In the genomic region with DNA sequence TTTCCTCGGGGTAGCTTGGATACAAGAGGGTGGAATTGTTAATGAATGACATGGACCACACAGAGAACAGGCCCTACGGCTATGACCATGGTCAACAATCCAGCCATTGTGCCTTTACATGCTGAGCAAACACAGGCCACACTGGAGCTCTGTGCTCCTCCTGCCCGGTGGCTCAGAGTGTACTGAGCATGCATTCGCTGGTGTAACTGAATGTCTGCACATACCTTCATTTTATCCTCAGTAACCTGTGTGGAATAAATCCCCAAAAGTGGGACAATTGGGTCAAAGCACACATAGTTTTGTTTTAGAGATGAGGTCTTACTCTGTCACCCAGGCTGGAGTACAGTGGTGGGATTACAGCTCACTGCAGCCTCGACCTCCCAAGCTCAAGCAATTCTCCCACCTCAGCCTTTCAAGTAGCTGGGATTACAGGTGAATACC, we compare ENCODE assay signal across 22 cellular contexts. TPM values are rescaled to one million over a fixed set of nuclear protein-coding genes. Genes with fewer than 3 reads are reported as not detected.
DNase-seq lines count a peak whose midpoint lies in the region; ATAC-seq and TF ChIP-seq lines count a peak whose summit lies in the region.
"Had no signal": no experiment of that assay in that cellular context is flagged by ENCODE, and none has a peak within 500 bp of the region (broad histone marks: within the 10 kb centered on the region; RNA-seq: fewer than 3 reads in every experiment).

No MANE protein-coding gene starts in this region.

- TF ChIP-seq CTCF in tibial nerve (IDR thresholded peaks at IDR 0.05), result no peak
- TF ChIP-seq CTCF in upper lobe of right lung (IDR thresholded peaks at IDR 0.05), result no peak
- no peak for TF ChIP-seq CTCF in glutamatergic neuron (IDR thresholded peaks at IDR 0.05; ENCODE audit: partially characterized antibody, unreplicated experiment)

- H3K4me3 Mint-ChIP-seq in glutamatergic neuron (ENCODE audit: unreplicated experiment), result no peak overlapping the region
- H3K4me3 Mint-ChIP-seq: CD14-positive monocyte; natural killer cell treated with Interleukin-12 subunit alpha and Interleukin-12 subunit beta and Interleukin-15 and Interleukin-18, amount 100 ng/mL, for 72 hours; T-helper 2 cell treated with Interferon-gamma antibody and Interleukin-4, amounts not matched to agents 5 μg/mL and 100 μg/mL, for 36 hours had no signal

- no peak for TF ChIP-seq POLR2A in tibial nerve (IDR thresholded peaks at IDR 0.05)

- WGBS in mesodermal cell (ENCODE audit: insufficient coverage in 2 of 2), 2 experiments, result 83 to 93% methylated on average over 3 to 5 of the region's 5 CpGs
- 56 to 57% methylated on average over 5 of the region's 5 CpGs for WGBS in tibial nerve, 2 donors

- DNase-seq in NCI-H69 (lab: John Stamatoyannopoulos, UW) (peak; percentile 12), caudate nucleus (lab: John Stamatoyannopoulos, UW) (peak in 48 of 61 donors; percentile 10 to 80 (median 44)), tibial nerve (ENCODE audit: low spot score in 2 of 2) (no peak), upper lobe of right lung (no peak), NCI-H1694 treated with DMSO at 0.1 percent for 48 hours (lab: John Stamatoyannopoulos, UW) (no peak), glutamatergic neuron (no peak)
- DNase-seq: activated CD4-positive, alpha-beta T cell treated with anti-CD3 and anti-CD28 coated beads for 1 hour; activated CD8-positive, alpha-beta memory T cell treated with anti-CD3 and anti-CD28 coated beads, Interleukin-2, amount 50 U/mL, for 48 hours; activated naive CD4-positive, alpha-beta T cell; effector CD4-positive, alpha-beta T cell; NCI-H2107; NCI-H82; right cardiac atrium; stimulated activated CD4-positive, alpha-beta T cell treated with anti-CD3 and anti-CD28 coated beads, Interleukin-2, amount 100 ng/mL, for 48 hours; testis had no signal

- H3K27ac Mint-ChIP-seq in glutamatergic neuron (ENCODE audit: unreplicated experiment), result no peak overlapping the region
- H3K27ac Mint-ChIP-seq: CD14-positive monocyte; natural killer cell treated with Interleukin-12 subunit alpha and Interleukin-12 subunit beta and Interleukin-15 and Interleukin-18, amount 100 ng/mL, for 72 hours; T-helper 2 cell treated with Interferon-gamma antibody and Interleukin-4, amounts not matched to agents 5 μg/mL and 100 μg/mL, for 36 hours had no signal

- ATAC-seq in upper lobe of right lung, result no peak
- ATAC-seq: natural killer cell treated with Interleukin-12 subunit alpha and Interleukin-12 subunit beta and Interleukin-15 and Interleukin-18, amount 100 ng/mL, for 72 hours; Right ventricle myocardium inferior had no signal

- H3K4me1 ChIP-seq in mesodermal cell (ENCODE audit: control insufficient read depth, insufficient read depth, low read length, poor library complexity, severe bottlenecking), result no peaks in the 10 kb centered on the region
- peaks cover 0 to 19% (median 3%) of the 10 kb centered on the region in 4 donors for H3K4me1 ChIP-seq in tibial nerve
- H3K4me1 ChIP-seq in upper lobe of right lung, result no peaks in the 10 kb centered on the region
- H3K4me1 ChIP-seq: HAP-1, testis had no signal

- H3K9me3 Mint-ChIP-seq in glutamatergic neuron (ENCODE audit: unreplicated experiment), result no peaks in the 10 kb centered on the region
- H3K9me3 Mint-ChIP-seq: natural killer cell treated with Interleukin-12 subunit alpha and Interleukin-12 subunit beta and Interleukin-15 and Interleukin-18, amount 100 ng/mL, for 72 hours; T-helper 2 cell treated with Interferon-gamma antibody and Interleukin-4, amounts not matched to agents 5 μg/mL and 100 μg/mL, for 36 hours had no signal

- H3K4me3 ChIP-seq in mesodermal cell (ENCODE audit: extremely low read depth, insufficient read depth, low read length, poor library complexity, severe bottlenecking) (no peak overlapping the region), tibial nerve (peak overlapping the region in 3 of 4 donors; percentile 24 to 27 (median 25)), upper lobe of right lung (no peak overlapping the region)
- H3K4me3 ChIP-seq: HAP-1, testis had no signal

- peak in 1 of 2 donors; percentile 14 for TF ChIP-seq EP300 in tibial nerve (IDR thresholded peaks at IDR 0.05)

- H3K9me3 ChIP-seq in mesodermal cell (ENCODE audit: control insufficient read depth, low read length), result no peaks in the 10 kb centered on the region
- no peaks in the 10 kb centered on the region for H3K9me3 ChIP-seq in tibial nerve
- H3K9me3 ChIP-seq in upper lobe of right lung, result no peaks in the 10 kb centered on the region
- H3K9me3 ChIP-seq: HAP-1, testis had no signal

- H3K36me3 Mint-ChIP-seq in glutamatergic neuron (ENCODE audit: unreplicated experiment), result no peaks in the 10 kb centered on the region
- H3K36me3 Mint-ChIP-seq: natural killer cell treated with Interleukin-12 subunit alpha and Interleukin-12 subunit beta and Interleukin-15 and Interleukin-18, amount 100 ng/mL, for 72 hours had no signal

- H3K36me3 ChIP-seq in mesodermal cell (ENCODE audit: control insufficient read depth, insufficient read depth, low read length), result peaks cover 42% of the 10 kb centered on the region
- peaks cover 0 to 37% (median 2%) of the 10 kb centered on the region in 3 donors for H3K36me3 ChIP-seq in tibial nerve
- H3K36me3 ChIP-seq in upper lobe of right lung, result peaks cover 7% of the 10 kb centered on the region
- H3K36me3 ChIP-seq: HAP-1 had no signal

- peaks cover 4% of the 10 kb centered on the region for H3K4me1 Mint-ChIP-seq in glutamatergic neuron (ENCODE audit: low read depth, unreplicated experiment)
- H3K4me1 Mint-ChIP-seq: CD14-positive monocyte had no signal

- H3K27me3 Mint-ChIP-seq in glutamatergic neuron (ENCODE audit: unreplicated experiment), result peaks cover under 1% of the 10 kb centered on the region

- H3K27ac ChIP-seq in caudate nucleus (ENCODE audit: low read depth, low read length) (peak overlapping the region; percentile 87), mesodermal cell (ENCODE audit: low read depth, low read length, severe bottlenecking) (peak overlapping the region; percentile 80), tibial nerve (peak overlapping the region; percentile 18 to 89 (median 56)), upper lobe of right lung (no peak overlapping the region)
- H3K27ac ChIP-seq: brain microvascular endothelial cell, testis had no signal

- intact Hi-C loops in upper lobe of right lung (cut with DNase I), result no loop called here

- H3K27me3 ChIP-seq in tibial nerve (no peaks in the 10 kb centered on the region), upper lobe of right lung (no peaks in the 10 kb centered on the region)
- H3K27me3 ChIP-seq: brain microvascular endothelial cell, testis had no signal

RNA-seq across cellular contexts. Expression of a gene that starts 32.8 kb away (rescaled TPM):
- 51.1 TPM for polyA plus RNA-seq in mesodermal cell (2013, experiment 1 of 2)
- polyA plus RNA-seq in mesodermal cell (2013, experiment 2 of 2), result 64.7 TPM
- total RNA-seq in tibial nerve (10 to 100 TPM; 14.1 to 41.8 (median 31.7) TPM), upper lobe of right lung (51.1 TPM), glutamatergic neuron (ENCODE audit: unreplicated experiment) (10.8 TPM)

Comparison
In these comparisons a context has a peak if more than half of its experiments do, and no peak if none do; other contexts are left out.
1. DNase-seq: peak in NCI-H69 (single experiment) and caudate nucleus (48 of 61); none in tibial nerve (0 of 2), upper lobe of right lung (single experiment), NCI-H1694 treated with DMSO at 0.1 percent for 48 hours (single experiment) and glutamatergic neuron (single experiment).
2. H3K4me3 ChIP-seq: peak in tibial nerve (3 of 4); none in mesodermal cell (single experiment) and upper lobe of right lung (single experiment).